13 cellular contexts compared by ENCODE assay signal in the genomic region with DNA sequence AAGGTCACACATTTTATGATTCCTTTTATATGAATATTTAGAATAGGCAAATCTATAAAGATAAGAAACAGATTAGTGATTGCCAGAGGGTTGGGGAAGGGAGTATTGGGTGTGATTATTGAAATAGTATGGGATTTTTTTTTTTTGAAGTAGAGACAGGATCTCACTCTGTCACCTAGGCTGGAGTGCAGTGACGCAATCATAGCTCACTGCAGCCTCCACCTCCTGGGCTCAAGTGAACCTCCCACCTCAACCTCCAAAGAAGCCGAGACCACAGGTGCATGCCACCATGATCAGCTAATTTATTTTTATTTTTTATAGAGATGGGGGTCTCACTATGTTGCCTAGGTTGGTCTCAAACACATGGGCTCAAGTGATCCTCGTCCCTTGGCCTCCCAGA. TPM values are rescaled to one million over a fixed set of nuclear protein-coding genes. Genes with fewer than 3 reads are reported as not detected.
"Had no signal": no experiment of that assay in that cellular context is flagged by ENCODE, and none has a peak within 500 bp of the region (broad histone marks: within the 10 kb centered on the region; RNA-seq: fewer than 3 reads in every experiment).

No MANE protein-coding gene starts in this region.

- H3K9ac ChIP-seq: GM23248, KMS-11 had no signal

- H3K4me1 Mint-ChIP-seq: IgD-negative memory B cell had no signal

- H3K4me1 ChIP-seq: HAP-1 had no signal

- H3K4me2 ChIP-seq: KMS-11 had no signal

- H3K9me3 Mint-ChIP-seq: HFFc6, IgD-negative memory B cell had no signal

- H3K4me3 ChIP-seq: GM23248, HAP-1 had no signal

- H3K9me3 ChIP-seq: HAP-1 had no signal

- H3K27ac Mint-ChIP-seq: HFFc6, IgD-negative memory B cell had no signal

- H3K4me3 Mint-ChIP-seq: HFFc6, IgD-negative memory B cell had no signal

- H2AFZ ChIP-seq: GM23248 had no signal

- H3K36me3 Mint-ChIP-seq: IgD-negative memory B cell had no signal

- H3K36me3 ChIP-seq: HAP-1 had no signal

- H3K27ac ChIP-seq: GM23248, HL-60, KMS-11 had no signal

- DNase-seq: GM23248, GOT3, H7, HFFc6, Karpas-422, KBM-7 had no signal

- ATAC-seq: HCT116 had no signal

RNA-seq across cellular contexts. Expression of gene MEOX1, which starts 35.7 kb away (rescaled TPM):
- total RNA-seq: GM23248, H4, H7, HFFc6, HT1080 had no signal
- polyA plus RNA-seq: GM23248, IgD-negative memory B cell had no signal
